ENCODE assay signal across 18 cellular contexts in genomic region chr3:8848696-8849131, GRCh38.
DNase-seq lines count a peak whose midpoint lies in the region; ATAC-seq and TF ChIP-seq lines count a peak whose summit lies in the region.
"Had no signal": no experiment of that assay in that cellular context is flagged by ENCODE, and none has a peak within 500 bp of the region (broad histone marks: within the 10 kb centered on the region; RNA-seq: fewer than 3 reads in every experiment).

No MANE protein-coding gene starts in this region.

- H3K4me1 ChIP-seq in prostate gland (replicated peaks) = no peaks in the 10 kb centered on the region
- H3K4me1 ChIP-seq: left lung had no signal

- 63% methylated on average over 5 of the region's 5 CpGs for WGBS in prostate gland

- peaks cover 2% of the 10 kb centered on the region for H3K27me3 Mint-ChIP-seq in HFFc6 (ENCODE audit: insufficient read depth)
- H3K27me3 Mint-ChIP-seq in osteocyte (ENCODE audit: unreplicated experiment) = no peaks in the 10 kb centered on the region
- H3K27me3 Mint-ChIP-seq in activated T-helper 2 cell treated with anti-CD3 and anti-CD28 coated beads, Interferon-gamma antibody, Interleukin-2, Interleukin-4, amounts not matched to agents 10 μg/mL and 5 μg/mL and 100 μg/mL, durations not matched to agents 14 hours and 24 hours and 36 hours (ENCODE audit: low read depth) = no peaks in the 10 kb centered on the region
- no peaks in the 10 kb centered on the region for H3K27me3 Mint-ChIP-seq in activated CD8-positive, alpha-beta T cell treated with anti-CD3 and anti-CD28 coated beads, Interleukin-2, amount 10 ng/mL, durations not matched to agents 7 days and 5 days (ENCODE audit: low read depth)
- H3K27me3 Mint-ChIP-seq: activated CD4-positive, alpha-beta memory T cell treated with anti-CD3 and anti-CD28 coated beads for 36 hours; CD8-positive, alpha-beta memory T cell; effector memory CD8-positive, alpha-beta T cell; stimulated activated naive CD8-positive, alpha-beta T cell treated with anti-CD3 and anti-CD28 coated beads, Interleukin-15, Interleukin-2, amounts not matched to agents 100 ng/mL and 50 ng/mL, for 24 hours had no signal

- H3K27me3 ChIP-seq in MG63 (no peaks in the 10 kb centered on the region), prostate gland (replicated peaks; ENCODE audit: insufficient read depth) (no peaks in the 10 kb centered on the region)
- H3K27me3 ChIP-seq: ascending aorta, heart right ventricle, left lung had no signal

- TF ChIP-seq POLR2A in prostate gland (IDR thresholded peaks at IDR 0.05) = no peak

- DNase-seq in HFFc6 = peak; percentile 92
- peak; percentile 38 for DNase-seq in amniotic stem cell (lab: John Stamatoyannopoulos, UW)
- peak; percentile 85 to 86 for DNase-seq in foreskin fibroblast
- DNase-seq in osteocyte (ENCODE audit: extremely low spot score, unreplicated experiment) = no peak
- no peak for DNase-seq in MG63
- DNase-seq in prostate gland (ENCODE audit: low spot score) = no peak
- no peak for DNase-seq in activated T-helper 2 cell treated with anti-CD3 and anti-CD28 coated beads, Interferon-gamma antibody, Interleukin-2, Interleukin-4, amounts not matched to agents 10 μg/mL and 5 μg/mL and 100 μg/mL, durations not matched to agents 14 hours and 24 hours and 36 hours (ENCODE audit: low spot score)
- DNase-seq in activated CD8-positive, alpha-beta T cell treated with anti-CD3 and anti-CD28 coated beads, Interleukin-2, amount 10 ng/mL, durations not matched to agents 7 days and 5 days = no peak
- DNase-seq: activated CD4-positive, alpha-beta memory T cell treated with anti-CD3 and anti-CD28 coated beads for 36 hours; CD8-positive, alpha-beta memory T cell; effector memory CD8-positive, alpha-beta T cell; heart right ventricle; left lung; NCI-H2029; SIG-M5 had no signal

- TF ChIP-seq CTCF in HFFc6 (IDR thresholded peaks at IDR 0.05) (no peak), foreskin fibroblast (IDR thresholded peaks at IDR 0.05; ENCODE audit: low read depth, low read length) (no peak), osteocyte (IDR thresholded peaks at IDR 0.05) (no peak), prostate gland (IDR thresholded peaks at IDR 0.05) (no peak)

- H3K4me3 Mint-ChIP-seq in HFFc6 (peak overlapping the region; percentile 61), osteocyte (ENCODE audit: unreplicated experiment) (no peak overlapping the region)
- no peak overlapping the region for H3K4me3 Mint-ChIP-seq in activated T-helper 2 cell treated with anti-CD3 and anti-CD28 coated beads, Interferon-gamma antibody, Interleukin-2, Interleukin-4, amounts not matched to agents 10 μg/mL and 5 μg/mL and 100 μg/mL, durations not matched to agents 14 hours and 24 hours and 36 hours (ENCODE audit: low read depth)
- no peak overlapping the region for H3K4me3 Mint-ChIP-seq in activated CD8-positive, alpha-beta T cell treated with anti-CD3 and anti-CD28 coated beads, Interleukin-2, amount 10 ng/mL, durations not matched to agents 7 days and 5 days
- H3K4me3 Mint-ChIP-seq: activated CD4-positive, alpha-beta memory T cell treated with anti-CD3 and anti-CD28 coated beads for 36 hours; CD8-positive, alpha-beta memory T cell; effector memory CD8-positive, alpha-beta T cell; stimulated activated naive CD8-positive, alpha-beta T cell treated with anti-CD3 and anti-CD28 coated beads, Interleukin-15, Interleukin-2, amounts not matched to agents 100 ng/mL and 50 ng/mL, for 24 hours had no signal

- H3K4me1 Mint-ChIP-seq in HFFc6 (ENCODE audit: low read depth) (peaks cover 96% of the 10 kb centered on the region), osteocyte (ENCODE audit: unreplicated experiment) (peaks cover 53% of the 10 kb centered on the region)
- H3K4me1 Mint-ChIP-seq in activated T-helper 2 cell treated with anti-CD3 and anti-CD28 coated beads, Interferon-gamma antibody, Interleukin-2, Interleukin-4, amounts not matched to agents 10 μg/mL and 5 μg/mL and 100 μg/mL, durations not matched to agents 14 hours and 24 hours and 36 hours (ENCODE audit: low read depth) = peaks cover 3% of the 10 kb centered on the region
- no peaks in the 10 kb centered on the region for H3K4me1 Mint-ChIP-seq in activated CD8-positive, alpha-beta T cell treated with anti-CD3 and anti-CD28 coated beads, Interleukin-2, amount 10 ng/mL, durations not matched to agents 7 days and 5 days (ENCODE audit: low read depth)
- H3K4me1 Mint-ChIP-seq: CD8-positive, alpha-beta memory T cell had no signal

- no peak for ATAC-seq in activated CD8-positive, alpha-beta T cell treated with anti-CD3 and anti-CD28 coated beads, Interleukin-2, amount 10 ng/mL, durations not matched to agents 7 days and 5 days
- ATAC-seq: effector memory CD8-positive, alpha-beta T cell; left lung had no signal

- H3K27ac Mint-ChIP-seq in HFFc6 = peak overlapping the region; percentile 98
- H3K27ac Mint-ChIP-seq in osteocyte (ENCODE audit: unreplicated experiment) = peak overlapping the region; percentile 84
- no peak overlapping the region for H3K27ac Mint-ChIP-seq in activated T-helper 2 cell treated with anti-CD3 and anti-CD28 coated beads, Interferon-gamma antibody, Interleukin-2, Interleukin-4, amounts not matched to agents 10 μg/mL and 5 μg/mL and 100 μg/mL, durations not matched to agents 14 hours and 24 hours and 36 hours
- no peak overlapping the region for H3K27ac Mint-ChIP-seq in activated CD8-positive, alpha-beta T cell treated with anti-CD3 and anti-CD28 coated beads, Interleukin-2, amount 10 ng/mL, durations not matched to agents 7 days and 5 days
- H3K27ac Mint-ChIP-seq: activated CD4-positive, alpha-beta memory T cell treated with anti-CD3 and anti-CD28 coated beads for 36 hours; CD8-positive, alpha-beta memory T cell; effector memory CD8-positive, alpha-beta T cell; stimulated activated naive CD8-positive, alpha-beta T cell treated with anti-CD3 and anti-CD28 coated beads, Interleukin-15, Interleukin-2, amounts not matched to agents 100 ng/mL and 50 ng/mL, for 24 hours had no signal

- CTCF ChIA-PET in activated CD8-positive, alpha-beta T cell treated with anti-CD3 and anti-CD28 coated beads, Interleukin-2, amount 10 ng/mL, durations not matched to agents 7 days and 5 days (lab: Charles Lee) = no interaction called here

- H3K36me3 ChIP-seq in MG63 (no peaks in the 10 kb centered on the region), prostate gland (no peaks in the 10 kb centered on the region)
- H3K36me3 ChIP-seq: ascending aorta, heart right ventricle, left lung had no signal

- intact Hi-C loops in prostate gland (cut with DNase I) = no loop called here
- intact Hi-C loops in activated T-helper 2 cell treated with anti-CD3 and anti-CD28 coated beads, Interferon-gamma antibody, Interleukin-2, Interleukin-4, amounts not matched to agents 10 μg/mL and 5 μg/mL and 100 μg/mL, durations not matched to agents 14 hours and 24 hours and 36 hours (cut with micrococcal nuclease) = no loop called here

- peaks cover 28% of the 10 kb centered on the region for H3K36me3 Mint-ChIP-seq in HFFc6 (ENCODE audit: low read depth)
- peaks cover under 1% of the 10 kb centered on the region for H3K36me3 Mint-ChIP-seq in osteocyte (ENCODE audit: unreplicated experiment)
- H3K36me3 Mint-ChIP-seq in activated T-helper 2 cell treated with anti-CD3 and anti-CD28 coated beads, Interferon-gamma antibody, Interleukin-2, Interleukin-4, amounts not matched to agents 10 μg/mL and 5 μg/mL and 100 μg/mL, durations not matched to agents 14 hours and 24 hours and 36 hours (ENCODE audit: low read depth) = no peaks in the 10 kb centered on the region
- H3K36me3 Mint-ChIP-seq in activated CD8-positive, alpha-beta T cell treated with anti-CD3 and anti-CD28 coated beads, Interleukin-2, amount 10 ng/mL, durations not matched to agents 7 days and 5 days (ENCODE audit: low read depth) = peaks cover 2% of the 10 kb centered on the region
- H3K36me3 Mint-ChIP-seq: activated CD4-positive, alpha-beta memory T cell treated with anti-CD3 and anti-CD28 coated beads for 36 hours had no signal

- no peaks in the 10 kb centered on the region for H3K9me3 Mint-ChIP-seq in HFFc6
- no peaks in the 10 kb centered on the region for H3K9me3 Mint-ChIP-seq in osteocyte (ENCODE audit: unreplicated experiment)
- H3K9me3 Mint-ChIP-seq in activated T-helper 2 cell treated with anti-CD3 and anti-CD28 coated beads, Interferon-gamma antibody, Interleukin-2, Interleukin-4, amounts not matched to agents 10 μg/mL and 5 μg/mL and 100 μg/mL, durations not matched to agents 14 hours and 24 hours and 36 hours = no peaks in the 10 kb centered on the region
- H3K9me3 Mint-ChIP-seq in activated CD8-positive, alpha-beta T cell treated with anti-CD3 and anti-CD28 coated beads, Interleukin-2, amount 10 ng/mL, durations not matched to agents 7 days and 5 days (ENCODE audit: insufficient read depth) = no peaks in the 10 kb centered on the region
- H3K9me3 Mint-ChIP-seq: activated CD4-positive, alpha-beta memory T cell treated with anti-CD3 and anti-CD28 coated beads for 36 hours; CD8-positive, alpha-beta memory T cell; effector memory CD8-positive, alpha-beta T cell; stimulated activated naive CD8-positive, alpha-beta T cell treated with anti-CD3 and anti-CD28 coated beads, Interleukin-15, Interleukin-2, amounts not matched to agents 100 ng/mL and 50 ng/mL, for 24 hours had no signal

- H3K4me3 ChIP-seq in foreskin fibroblast (ENCODE audit: low read depth in 1 of 2, low read length in 2 of 2) (no peak overlapping the region), MG63 (no peak overlapping the region), prostate gland (no peak overlapping the region)
- H3K4me3 ChIP-seq: ascending aorta, heart right ventricle, left lung had no signal

- H3K9me3 ChIP-seq in MG63 = no peaks in the 10 kb centered on the region
- H3K9me3 ChIP-seq in prostate gland = no peaks in the 10 kb centered on the region
- H3K9me3 ChIP-seq: ascending aorta, heart right ventricle, left lung had no signal

- H3K27ac ChIP-seq in prostate gland = no peak overlapping the region
- H3K27ac ChIP-seq: ascending aorta, KMS-11, left lung had no signal

- POLR2A ChIA-PET in activated CD8-positive, alpha-beta T cell treated with anti-CD3 and anti-CD28 coated beads, Interleukin-2, amount 10 ng/mL, durations not matched to agents 7 days and 5 days (lab: Charles Lee) = no interaction called here

Comparison
In these comparisons a context has a peak if more than half of its experiments do, and no peak if none do; other contexts are left out.
1. DNase-seq: peak in HFFc6 (single experiment), amniotic stem cell (single experiment) and foreskin fibroblast (2 of 2); none in osteocyte (single experiment), MG63 (single experiment), prostate gland (single experiment), activated T-helper 2 cell treated with anti-CD3 and anti-CD28 coated beads, Interferon-gamma antibody, Interleukin-2, Interleukin-4, amounts not matched to agents 10 μg/mL and 5 μg/mL and 100 μg/mL, durations not matched to agents 14 hours and 24 hours and 36 hours (single experiment) and activated CD8-positive, alpha-beta T cell treated with anti-CD3 and anti-CD28 coated beads, Interleukin-2, amount 10 ng/mL, durations not matched to agents 7 days and 5 days (single experiment).
2. H3K27ac Mint-ChIP-seq: peak in HFFc6 (single experiment) and osteocyte (single experiment); none in activated T-helper 2 cell treated with anti-CD3 and anti-CD28 coated beads, Interferon-gamma antibody, Interleukin-2, Interleukin-4, amounts not matched to agents 10 μg/mL and 5 μg/mL and 100 μg/mL, durations not matched to agents 14 hours and 24 hours and 36 hours (single experiment) and activated CD8-positive, alpha-beta T cell treated with anti-CD3 and anti-CD28 coated beads, Interleukin-2, amount 10 ng/mL, durations not matched to agents 7 days and 5 days (single experiment).